In the genomic region with DNA sequence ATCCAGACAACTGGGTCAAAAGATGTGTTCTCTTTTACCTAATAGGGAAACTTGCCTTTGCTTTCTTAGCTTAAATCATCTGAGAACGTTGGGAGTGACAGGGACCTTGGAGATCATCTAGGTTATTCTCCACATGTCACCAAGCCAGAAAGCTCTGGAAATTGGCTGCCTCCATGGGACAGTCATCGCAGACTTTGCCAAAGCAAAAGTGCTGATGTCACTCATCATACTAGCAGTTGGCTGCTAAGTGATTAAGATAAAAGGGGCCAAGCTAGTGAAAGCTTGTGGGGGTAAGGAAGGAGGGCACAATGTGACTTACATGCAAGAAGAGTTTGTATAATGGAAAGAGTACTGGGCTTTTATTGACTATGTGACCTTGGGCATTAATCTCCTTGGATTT, we compare ENCODE assay signal across 1 cellular context.
TF ChIP-seq lines count a peak whose summit lies in the region.

No MANE protein-coding gene starts in this region.

TF ChIP-seq in K562, 482 proteins besides CTCF, POLR2A, EP300 and RAD21 (continued from another document):
- TF ChIP-seq, protein P1, sequence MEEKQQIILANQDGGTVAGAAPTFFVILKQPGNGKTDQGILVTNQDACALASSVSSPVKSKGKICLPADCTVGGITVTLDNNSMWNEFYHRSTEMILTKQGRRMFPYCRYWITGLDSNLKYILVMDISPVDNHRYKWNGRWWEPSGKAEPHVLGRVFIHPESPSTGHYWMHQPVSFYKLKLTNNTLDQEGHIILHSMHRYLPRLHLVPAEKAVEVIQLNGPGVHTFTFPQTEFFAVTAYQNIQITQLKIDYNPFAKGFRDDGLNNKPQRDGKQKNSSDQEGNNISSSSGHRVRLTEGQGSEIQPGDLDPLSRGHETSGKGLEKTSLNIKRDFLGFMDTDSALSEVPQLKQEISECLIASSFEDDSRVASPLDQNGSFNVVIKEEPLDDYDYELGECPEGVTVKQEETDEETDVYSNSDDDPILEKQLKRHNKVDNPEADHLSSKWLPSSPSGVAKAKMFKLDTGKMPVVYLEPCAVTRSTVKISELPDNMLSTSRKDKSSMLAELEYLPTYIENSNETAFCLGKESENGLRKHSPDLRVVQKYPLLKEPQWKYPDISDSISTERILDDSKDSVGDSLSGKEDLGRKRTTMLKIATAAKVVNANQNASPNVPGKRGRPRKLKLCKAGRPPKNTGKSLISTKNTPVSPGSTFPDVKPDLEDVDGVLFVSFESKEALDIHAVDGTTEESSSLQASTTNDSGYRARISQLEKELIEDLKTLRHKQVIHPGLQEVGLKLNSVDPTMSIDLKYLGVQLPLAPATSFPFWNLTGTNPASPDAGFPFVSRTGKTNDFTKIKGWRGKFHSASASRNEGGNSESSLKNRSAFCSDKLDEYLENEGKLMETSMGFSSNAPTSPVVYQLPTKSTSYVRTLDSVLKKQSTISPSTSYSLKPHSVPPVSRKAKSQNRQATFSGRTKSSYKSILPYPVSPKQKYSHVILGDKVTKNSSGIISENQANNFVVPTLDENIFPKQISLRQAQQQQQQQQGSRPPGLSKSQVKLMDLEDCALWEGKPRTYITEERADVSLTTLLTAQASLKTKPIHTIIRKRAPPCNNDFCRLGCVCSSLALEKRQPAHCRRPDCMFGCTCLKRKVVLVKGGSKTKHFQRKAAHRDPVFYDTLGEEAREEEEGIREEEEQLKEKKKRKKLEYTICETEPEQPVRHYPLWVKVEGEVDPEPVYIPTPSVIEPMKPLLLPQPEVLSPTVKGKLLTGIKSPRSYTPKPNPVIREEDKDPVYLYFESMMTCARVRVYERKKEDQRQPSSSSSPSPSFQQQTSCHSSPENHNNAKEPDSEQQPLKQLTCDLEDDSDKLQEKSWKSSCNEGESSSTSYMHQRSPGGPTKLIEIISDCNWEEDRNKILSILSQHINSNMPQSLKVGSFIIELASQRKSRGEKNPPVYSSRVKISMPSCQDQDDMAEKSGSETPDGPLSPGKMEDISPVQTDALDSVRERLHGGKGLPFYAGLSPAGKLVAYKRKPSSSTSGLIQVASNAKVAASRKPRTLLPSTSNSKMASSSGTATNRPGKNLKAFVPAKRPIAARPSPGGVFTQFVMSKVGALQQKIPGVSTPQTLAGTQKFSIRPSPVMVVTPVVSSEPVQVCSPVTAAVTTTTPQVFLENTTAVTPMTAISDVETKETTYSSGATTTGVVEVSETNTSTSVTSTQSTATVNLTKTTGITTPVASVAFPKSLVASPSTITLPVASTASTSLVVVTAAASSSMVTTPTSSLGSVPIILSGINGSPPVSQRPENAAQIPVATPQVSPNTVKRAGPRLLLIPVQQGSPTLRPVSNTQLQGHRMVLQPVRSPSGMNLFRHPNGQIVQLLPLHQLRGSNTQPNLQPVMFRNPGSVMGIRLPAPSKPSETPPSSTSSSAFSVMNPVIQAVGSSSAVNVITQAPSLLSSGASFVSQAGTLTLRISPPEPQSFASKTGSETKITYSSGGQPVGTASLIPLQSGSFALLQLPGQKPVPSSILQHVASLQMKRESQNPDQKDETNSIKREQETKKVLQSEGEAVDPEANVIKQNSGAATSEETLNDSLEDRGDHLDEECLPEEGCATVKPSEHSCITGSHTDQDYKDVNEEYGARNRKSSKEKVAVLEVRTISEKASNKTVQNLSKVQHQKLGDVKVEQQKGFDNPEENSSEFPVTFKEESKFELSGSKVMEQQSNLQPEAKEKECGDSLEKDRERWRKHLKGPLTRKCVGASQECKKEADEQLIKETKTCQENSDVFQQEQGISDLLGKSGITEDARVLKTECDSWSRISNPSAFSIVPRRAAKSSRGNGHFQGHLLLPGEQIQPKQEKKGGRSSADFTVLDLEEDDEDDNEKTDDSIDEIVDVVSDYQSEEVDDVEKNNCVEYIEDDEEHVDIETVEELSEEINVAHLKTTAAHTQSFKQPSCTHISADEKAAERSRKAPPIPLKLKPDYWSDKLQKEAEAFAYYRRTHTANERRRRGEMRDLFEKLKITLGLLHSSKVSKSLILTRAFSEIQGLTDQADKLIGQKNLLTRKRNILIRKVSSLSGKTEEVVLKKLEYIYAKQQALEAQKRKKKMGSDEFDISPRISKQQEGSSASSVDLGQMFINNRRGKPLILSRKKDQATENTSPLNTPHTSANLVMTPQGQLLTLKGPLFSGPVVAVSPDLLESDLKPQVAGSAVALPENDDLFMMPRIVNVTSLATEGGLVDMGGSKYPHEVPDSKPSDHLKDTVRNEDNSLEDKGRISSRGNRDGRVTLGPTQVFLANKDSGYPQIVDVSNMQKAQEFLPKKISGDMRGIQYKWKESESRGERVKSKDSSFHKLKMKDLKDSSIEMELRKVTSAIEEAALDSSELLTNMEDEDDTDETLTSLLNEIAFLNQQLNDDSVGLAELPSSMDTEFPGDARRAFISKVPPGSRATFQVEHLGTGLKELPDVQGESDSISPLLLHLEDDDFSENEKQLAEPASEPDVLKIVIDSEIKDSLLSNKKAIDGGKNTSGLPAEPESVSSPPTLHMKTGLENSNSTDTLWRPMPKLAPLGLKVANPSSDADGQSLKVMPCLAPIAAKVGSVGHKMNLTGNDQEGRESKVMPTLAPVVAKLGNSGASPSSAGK (IDR thresholded peaks at IDR 0.05) = no peak
- TF ChIP-seq, protein P2, sequence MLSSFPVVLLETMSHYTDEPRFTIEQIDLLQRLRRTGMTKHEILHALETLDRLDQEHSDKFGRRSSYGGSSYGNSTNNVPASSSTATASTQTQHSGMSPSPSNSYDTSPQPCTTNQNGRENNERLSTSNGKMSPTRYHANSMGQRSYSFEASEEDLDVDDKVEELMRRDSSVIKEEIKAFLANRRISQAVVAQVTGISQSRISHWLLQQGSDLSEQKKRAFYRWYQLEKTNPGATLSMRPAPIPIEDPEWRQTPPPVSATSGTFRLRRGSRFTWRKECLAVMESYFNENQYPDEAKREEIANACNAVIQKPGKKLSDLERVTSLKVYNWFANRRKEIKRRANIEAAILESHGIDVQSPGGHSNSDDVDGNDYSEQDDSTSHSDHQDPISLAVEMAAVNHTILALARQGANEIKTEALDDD (IDR thresholded peaks at IDR 0.05) = peak; percentile 57; the same call in 1 of the 2 replicates
- TF ChIP-seq, protein P3, sequence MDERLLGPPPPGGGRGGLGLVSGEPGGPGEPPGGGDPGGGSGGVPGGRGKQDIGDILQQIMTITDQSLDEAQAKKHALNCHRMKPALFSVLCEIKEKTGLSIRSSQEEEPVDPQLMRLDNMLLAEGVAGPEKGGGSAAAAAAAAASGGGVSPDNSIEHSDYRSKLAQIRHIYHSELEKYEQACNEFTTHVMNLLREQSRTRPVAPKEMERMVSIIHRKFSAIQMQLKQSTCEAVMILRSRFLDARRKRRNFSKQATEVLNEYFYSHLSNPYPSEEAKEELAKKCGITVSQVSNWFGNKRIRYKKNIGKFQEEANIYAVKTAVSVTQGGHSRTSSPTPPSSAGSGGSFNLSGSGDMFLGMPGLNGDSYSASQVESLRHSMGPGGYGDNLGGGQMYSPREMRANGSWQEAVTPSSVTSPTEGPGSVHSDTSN (CRISPR knock-in tag; IDR thresholded peaks at IDR 0.05; ENCODE audit: low read depth) = no peak
- TF ChIP-seq, protein P3 (tag; conservative IDR thresholded peaks at IDR 0.05; ENCODE audit: low read depth) = no peak; the same call in 1 of the 2 replicates
- TF ChIP-seq NCOR1 (IDR thresholded peaks at IDR 0.05) = peak; percentile 29; the same call in 1 of the 2 replicates
- no peak for TF ChIP-seq YBX1 (IDR thresholded peaks at IDR 0.05)
- peak; percentile 88 for TF ChIP-seq C11orf30 (IDR thresholded peaks at IDR 0.05; ENCODE audit: low read depth)
- TF ChIP-seq NELFE (IDR thresholded peaks at IDR 0.05; ENCODE audit: insufficient read depth, insufficient read length) = no peak
- TF ChIP-seq RBM34 (IDR thresholded peaks at IDR 0.05; ENCODE audit: borderline replicate concordance, insufficient read depth, low read length) = no peak
- peak; percentile 93 for TF ChIP-seq ZNF316 (IDR thresholded peaks at IDR 0.05)
- TF ChIP-seq JUND (IDR thresholded peaks at IDR 0.05; ENCODE audit: borderline replicate concordance, low read depth, low read length) = 0 out of 2 replicates have a peak, but pooled peaks have one; percentile 37
- TF ChIP-seq JUND (tag; IDR thresholded peaks at IDR 0.05; ENCODE audit: borderline replicate concordance, low read depth, low read length) = peak; percentile 63; the same call in 1 of the 3 replicates
- TF ChIP-seq, protein P4, sequence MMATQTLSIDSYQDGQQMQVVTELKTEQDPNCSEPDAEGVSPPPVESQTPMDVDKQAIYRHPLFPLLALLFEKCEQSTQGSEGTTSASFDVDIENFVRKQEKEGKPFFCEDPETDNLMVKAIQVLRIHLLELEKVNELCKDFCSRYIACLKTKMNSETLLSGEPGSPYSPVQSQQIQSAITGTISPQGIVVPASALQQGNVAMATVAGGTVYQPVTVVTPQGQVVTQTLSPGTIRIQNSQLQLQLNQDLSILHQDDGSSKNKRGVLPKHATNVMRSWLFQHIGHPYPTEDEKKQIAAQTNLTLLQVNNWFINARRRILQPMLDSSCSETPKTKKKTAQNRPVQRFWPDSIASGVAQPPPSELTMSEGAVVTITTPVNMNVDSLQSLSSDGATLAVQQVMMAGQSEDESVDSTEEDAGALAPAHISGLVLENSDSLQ (IDR thresholded peaks at IDR 0.05) = peak; percentile 69
- TF ChIP-seq ARID1B (IDR thresholded peaks at IDR 0.05) = peak; percentile 45
